8 cellular contexts compared by ENCODE assay signal in genomic region chr1:189859385-189859977, GRCh38.
DNase-seq lines count a peak whose midpoint lies in the region; ATAC-seq and TF ChIP-seq lines count a peak whose summit lies in the region.

No MANE protein-coding gene starts in this region.

- CTCF ChIA-PET in CD4-positive, alpha-beta T cell (lab: Charles Lee): interaction anchor here (0.8 to 2.0 kb wide), 2 partner anchors 9 to 10 kb away, joined by 4 to 5 read pairs; no protein-coding TSS in a partner anchor

- TF ChIP-seq CTCF in C4-2B (conservative IDR thresholded peaks at IDR 0.05): peak; percentile 94
- peak; percentile 73 for TF ChIP-seq CTCF in brain microvascular endothelial cell (IDR thresholded peaks at IDR 0.05; ENCODE audit: low read depth, low read length, missing control alignments)
- TF ChIP-seq CTCF in CD4-positive, alpha-beta T cell (IDR thresholded peaks at IDR 0.05): no peak

- H3K27ac ChIP-seq in C4-2B (no peak overlapping the region), brain microvascular endothelial cell (no peak overlapping the region)
- no peak overlapping the region for H3K27ac ChIP-seq in CD4-positive, alpha-beta T cell (ENCODE audit: low read depth, low read length)

- no peaks in the 10 kb centered on the region for H3K36me3 ChIP-seq in brain microvascular endothelial cell (replicated peaks)

- DNase-seq in Jurkat, Clone E6-1 (ENCODE audit: low read depth, low spot score): peak; percentile 20
- DNase-seq in brain microvascular endothelial cell (no peak), NCI-H2029 treated with DMSO at 0.1 percent for 48 hours (lab: John Stamatoyannopoulos, UW) (no peak)
- DNase-seq in stimulated activated CD4-positive, alpha-beta T cell treated with anti-CD3 and anti-CD28 coated beads, Interleukin-15, amount 100 ng/mL, for 24 hours: peak; percentile 47
- DNase-seq in effector memory CD8-positive, alpha-beta T cell: no peak
- DNase-seq in CD4-positive, alpha-beta T cell: no peak

- peaks cover 5 to 15% of the 10 kb centered on the region in 2 donors for H3K9me3 Mint-ChIP-seq in effector memory CD8-positive, alpha-beta T cell
- H3K9me3 Mint-ChIP-seq in CD4-positive, alpha-beta T cell: peaks cover 15% of the 10 kb centered on the region

- no peaks in the 10 kb centered on the region for H3K36me3 Mint-ChIP-seq in effector memory CD8-positive, alpha-beta T cell (ENCODE audit: insufficient read depth)
- H3K36me3 Mint-ChIP-seq in CD4-positive, alpha-beta T cell (ENCODE audit: low read depth): no peaks in the 10 kb centered on the region

- intact Hi-C loops in CD4-positive, alpha-beta T cell (cut with DNase I, micrococcal nuclease): loop anchor here in 1 of 2 experiments (10.0 kb wide), 1 partner anchor 65 kb away; no protein-coding TSS in a partner anchor

- H3K4me3 Mint-ChIP-seq in effector memory CD8-positive, alpha-beta T cell: no peak overlapping the region
- H3K4me3 Mint-ChIP-seq in CD4-positive, alpha-beta T cell: no peak overlapping the region

- H3K27me3 Mint-ChIP-seq in effector memory CD8-positive, alpha-beta T cell: no peaks in the 10 kb centered on the region
- no peaks in the 10 kb centered on the region for H3K27me3 Mint-ChIP-seq in CD4-positive, alpha-beta T cell

- H3K27ac Mint-ChIP-seq in effector memory CD8-positive, alpha-beta T cell: no peak overlapping the region
- no peak overlapping the region for H3K27ac Mint-ChIP-seq in CD4-positive, alpha-beta T cell

- no peaks in the 10 kb centered on the region for H3K9me3 ChIP-seq in CD4-positive, alpha-beta T cell (ENCODE audit: control insufficient read depth, low read length)

- H3K4me1 Mint-ChIP-seq in effector memory CD8-positive, alpha-beta T cell (ENCODE audit: low read depth in 2 of 2): no peaks in the 10 kb centered on the region
- no peaks in the 10 kb centered on the region for H3K4me1 Mint-ChIP-seq in CD4-positive, alpha-beta T cell (ENCODE audit: low read depth)

- no peaks in the 10 kb centered on the region for H3K27me3 ChIP-seq in brain microvascular endothelial cell (replicated peaks)
- H3K27me3 ChIP-seq in CD4-positive, alpha-beta T cell (ENCODE audit: control insufficient read depth, insufficient read depth, low read length): no peaks in the 10 kb centered on the region

- ATAC-seq in GM18873 (IDR thresholded peaks at IDR 0.05; ENCODE audit: low FRiP score, unreplicated experiment): peak; percentile 53
- no peak for ATAC-seq in effector memory CD8-positive, alpha-beta T cell (replicated peaks)
- no peak for ATAC-seq in CD4-positive, alpha-beta T cell (ENCODE audit: poor library complexity)

- no peak overlapping the region for H3K4me3 ChIP-seq in Jurkat, Clone E6-1 (ENCODE audit: low read length)
- H3K4me3 ChIP-seq in brain microvascular endothelial cell (ENCODE audit: low read depth, low read length): no peak overlapping the region

- POLR2A ChIA-PET in CD4-positive, alpha-beta T cell (lab: Charles Lee): no interaction called here

- in situ Hi-C loops in brain microvascular endothelial cell (cut with HindIII; ENCODE audit: low pct_ligation_motif_present, low sequenced_read_pairs): no loop called here

Comparison
In these comparisons a context has a peak if more than half of its experiments do, and no peak if none do; other contexts are left out.
1. DNase-seq: peak in Jurkat, Clone E6-1 (single experiment) and stimulated activated CD4-positive, alpha-beta T cell treated with anti-CD3 and anti-CD28 coated beads, Interleukin-15, amount 100 ng/mL, for 24 hours (single experiment); none in brain microvascular endothelial cell (single experiment), effector memory CD8-positive, alpha-beta T cell (0 of 3), CD4-positive, alpha-beta T cell (0 of 10) and NCI-H2029 treated with DMSO at 0.1 percent for 48 hours (single experiment).